21 cellular contexts compared by ENCODE assay signal in genomic region chr15:74933573-74933972, GRCh38. TPM values are rescaled to one million over a fixed set of nuclear protein-coding genes. Genes with fewer than 3 reads are reported as not detected.
A peak's percentile ranks its signal among the peaks of the same experiment; 100 is the strongest.
DNase-seq lines count a peak whose midpoint lies in the region; ATAC-seq and TF ChIP-seq lines count a peak whose summit lies in the region.
"Had no signal": no experiment of that assay in that cellular context is flagged by ENCODE, and none has a peak within 500 bp of the region (broad histone marks: within the 10 kb centered on the region; RNA-seq: fewer than 3 reads in every experiment).

No MANE protein-coding gene starts in this region.

- peak overlapping the region; percentile 57 for H3K27ac Mint-ChIP-seq in central memory CD8-positive, alpha-beta T cell (ENCODE audit: low read depth)
- H3K27ac Mint-ChIP-seq: activated B cell treated with CpG ODN at 0.5 μM for 24 hours had no signal

- TF ChIP-seq EP300 in transverse colon (IDR thresholded peaks at IDR 0.05; ENCODE audit: low read depth): no peak

- H4K20me1 ChIP-seq in OCI-LY7 (ENCODE audit: insufficient read depth, low read length): peaks cover 15% of the 10 kb centered on the region

- POLR2A ChIA-PET in OCI-LY7 (lab: Charles Lee): interaction anchor here (1.1 kb wide), 1 partner anchor 27 kb away, joined by 3 read pairs; the partner anchor contains the start of gene FAM219B

- no peaks in the 10 kb centered on the region for H3K27me3 Mint-ChIP-seq in central memory CD8-positive, alpha-beta T cell
- H3K27me3 Mint-ChIP-seq: activated B cell treated with CpG ODN at 0.5 μM for 24 hours had no signal

- H3K4me3 ChIP-seq in cardiac muscle cell: no peak overlapping the region
- peak overlapping the region in 1 of 12 donors; percentile 9 for H3K4me3 ChIP-seq in heart left ventricle
- H3K4me3 ChIP-seq in OCI-LY7 (ENCODE audit: low read depth, low read length, poor library complexity, severe bottlenecking): no peak overlapping the region
- H3K4me3 ChIP-seq in transverse colon: peak overlapping the region in 1 of 4 donors; percentile 70
- no peak overlapping the region for H3K4me3 ChIP-seq in foreskin fibroblast (ENCODE audit: low read depth in 1 of 2, low read length in 2 of 2)
- H3K4me3 ChIP-seq: left lung had no signal

- WGBS in heart left ventricle, 4 donors: 35 to 52% (median 42%) methylated on average over 2 of the region's 2 CpGs
- WGBS in transverse colon (ENCODE audit: low coverage in 1 of 2), 2 donors: 27 to 40% methylated on average over 1 to 2 of the region's 2 CpGs

- H3K9me3 ChIP-seq in cardiac muscle cell (ENCODE audit: low read depth): no peaks in the 10 kb centered on the region
- no peaks in the 10 kb centered on the region for H3K9me3 ChIP-seq in heart left ventricle
- H3K9me3 ChIP-seq in OCI-LY7 (ENCODE audit: low read length): no peaks in the 10 kb centered on the region
- no peaks in the 10 kb centered on the region for H3K9me3 ChIP-seq in transverse colon
- H3K9me3 ChIP-seq: left lung had no signal

- peaks cover 3% of the 10 kb centered on the region for H3K4me1 ChIP-seq in cardiac muscle cell (ENCODE audit: low read depth)
- peaks cover 0 to 64% (median 37%) of the 10 kb centered on the region in 12 donors for H3K4me1 ChIP-seq in heart left ventricle
- H3K4me1 ChIP-seq in OCI-LY7 (ENCODE audit: insufficient read depth, low read length, poor library complexity, severe bottlenecking): peaks cover 36% of the 10 kb centered on the region
- H3K4me1 ChIP-seq in transverse colon: peaks cover 10 to 78% (median 54%) of the 10 kb centered on the region in 4 donors

- H2AFZ ChIP-seq in OCI-LY7 (ENCODE audit: low read length): no peak overlapping the region

- TF ChIP-seq CTCF in cardiac muscle cell (IDR thresholded peaks at IDR 0.05; ENCODE audit: low read depth, low read length): no peak
- no peak for TF ChIP-seq CTCF in heart left ventricle (IDR thresholded peaks at IDR 0.05)
- no peak for TF ChIP-seq CTCF in OCI-LY7 (conservative IDR thresholded peaks at IDR 0.05; ENCODE audit: low read length)
- no peak for TF ChIP-seq CTCF in transverse colon (IDR thresholded peaks at IDR 0.05)
- TF ChIP-seq CTCF in GM20000 (IDR thresholded peaks at IDR 0.05; ENCODE audit: extremely low read depth, missing control alignments): no peak
- no peak for TF ChIP-seq CTCF in foreskin fibroblast (IDR thresholded peaks at IDR 0.05; ENCODE audit: low read depth, low read length)

- no peaks in the 10 kb centered on the region for H3K9me2 ChIP-seq in OCI-LY7 (ENCODE audit: insufficient read depth, low read length)

- in situ Hi-C loops in transverse colon (cut with MboI; ENCODE audit: low pct_ligation_motif_present in 1 of 4, low pct_unique_long_range_greater_than_20kb in 1 of 4, low sequenced_read_pairs in 3 of 4): loop anchor here in 2 of 4 donors (25.0 kb wide), 1 partner anchor 296 kb away; no protein-coding TSS in a partner anchor

- peaks cover 82% of the 10 kb centered on the region for H3K79me2 ChIP-seq in OCI-LY7 (ENCODE audit: insufficient read depth, low read depth, low read length)

- H3K36me3 Mint-ChIP-seq in central memory CD8-positive, alpha-beta T cell (ENCODE audit: insufficient read depth): peaks cover 40% of the 10 kb centered on the region

- no peaks in the 10 kb centered on the region for H3K9me3 Mint-ChIP-seq in central memory CD8-positive, alpha-beta T cell
- H3K9me3 Mint-ChIP-seq: activated B cell treated with CpG ODN at 0.5 μM for 24 hours had no signal

- TF ChIP-seq POLR2A in heart left ventricle (IDR thresholded peaks at IDR 0.05): no peak
- TF ChIP-seq POLR2A in transverse colon (IDR thresholded peaks at IDR 0.05): no peak

- intact Hi-C loops in heart left ventricle (cut with DNase I) (no loop called here), OCI-LY7 (cut with micrococcal nuclease; ENCODE audit: unreplicated experiment) (no loop called here), transverse colon (cut with DNase I; ENCODE audit: low total_unique reads) (no loop called here)

- no TSS peak for BruUV-seq in OCI-LY7 (replicated peaks; lab: Mats Ljungman, UMichigan)

- H3K36me3 ChIP-seq in cardiac muscle cell (peaks cover 15% of the 10 kb centered on the region), heart left ventricle (peaks cover 0 to 39% (median 32%) of the 10 kb centered on the region in 9 donors), OCI-LY7 (ENCODE audit: insufficient read depth, low read length) (peaks cover 69% of the 10 kb centered on the region), transverse colon (peaks cover 0 to 7% (median 0%) of the 10 kb centered on the region in 4 donors)

- no peak for DNase-seq in cardiac muscle cell (ENCODE audit: low read depth in 1 of 2, low spot score in 1 of 2)
- DNase-seq in heart left ventricle: no peak
- DNase-seq in OCI-LY7 (ENCODE audit: low spot score): no peak
- DNase-seq in central memory CD8-positive, alpha-beta T cell (ENCODE audit: low spot score in 2 of 2): no peak
- DNase-seq in transverse colon: no peak
- no peak for DNase-seq in GM20000 (ENCODE audit: low spot score)
- no peak for DNase-seq in foreskin fibroblast
- DNase-seq: activated B cell treated with CpG ODN at 0.5 μM for 24 hours; activated CD8-positive, alpha-beta memory T cell treated with anti-CD3 and anti-CD28 coated beads, Interleukin-2, amount 50 U/mL, for 48 hours; dorsolateral prefrontal cortex; EL; Karpas-422; left lung; NCI-H1105; NCI-H2107; NCI-H524 treated with DMSO at 0.1 percent for 48 hours; occipital lobe; SHP77; stimulated activated naive CD8-positive, alpha-beta T cell treated with anti-CD3 and anti-CD28 coated beads, Interleukin-15, Interleukin-2, amounts not matched to agents 100 U/mL and 50 U/mL, for 24 hours had no signal

- ATAC-seq in heart left ventricle (no peak), GM19463 (IDR thresholded peaks at IDR 0.05; ENCODE audit: unreplicated experiment) (no peak)
- no peak for ATAC-seq in central memory CD8-positive, alpha-beta T cell (replicated peaks; ENCODE audit: extremely low read depth, poor library complexity, severe bottlenecking)
- ATAC-seq: left lung; sciatic nerve; stimulated activated naive CD8-positive, alpha-beta T cell treated with anti-CD3 and anti-CD28 coated beads, Interleukin-15, Interleukin-2, amounts not matched to agents 100 U/mL and 50 U/mL, for 24 hours had no signal

- peaks cover 28% of the 10 kb centered on the region for H3K4me1 Mint-ChIP-seq in central memory CD8-positive, alpha-beta T cell

- no peak overlapping the region for H3K4me3 Mint-ChIP-seq in central memory CD8-positive, alpha-beta T cell
- H3K4me3 Mint-ChIP-seq: activated B cell treated with CpG ODN at 0.5 μM for 24 hours had no signal

- CTCF ChIA-PET in OCI-LY7 (lab: Charles Lee; ENCODE audit: unreplicated experiment): interaction anchor here (0.6 kb wide), 1 partner anchor 301 kb away, joined by 3 read pairs; no protein-coding TSS in a partner anchor

- H3K27ac ChIP-seq in cardiac muscle cell (peak overlapping the region; percentile 54), heart left ventricle (peak overlapping the region in 2 of 12 donors; percentile 7 to 25), OCI-LY7 (ENCODE audit: low read depth, low read length, poor library complexity, severe bottlenecking) (no peak overlapping the region), transverse colon (peak overlapping the region; percentile 97 to 99 (median 98))
- H3K27ac ChIP-seq: left lung had no signal

- no peaks in the 10 kb centered on the region for H3K27me3 ChIP-seq in cardiac muscle cell
- no peaks in the 10 kb centered on the region for H3K27me3 ChIP-seq in heart left ventricle
- no peaks in the 10 kb centered on the region for H3K27me3 ChIP-seq in transverse colon
- H3K27me3 ChIP-seq: dorsolateral prefrontal cortex, left lung had no signal

- H3K4me2 ChIP-seq in OCI-LY7 (ENCODE audit: low read length): peak overlapping the region; percentile 8; the same call in 1 of the 2 replicates

RNA-seq across cellular contexts. Expression of gene COX5A, which starts 4.3 kb away (rescaled TPM):
- total RNA-seq in cardiac muscle cell (285 and 435 TPM in 2 replicates), heart left ventricle (1,000 to 10,000 TPM in 5 of 9 donors, 100 to 1,000 TPM in 4; 754 to 1,537 (median 1,120) TPM), OCI-LY7 (2022) (364 and 391 TPM in 2 replicates), transverse colon (100 to 1,000 TPM; 135 to 437 (median 219) TPM)
- polyA plus RNA-seq in cardiac muscle cell (1,301 and 1,489 TPM in 2 replicates), heart left ventricle (1,000 to 10,000 TPM; 1,480 to 2,918 TPM)
- total RNA-seq in OCI-LY7 (2014; rRNA removed; shearing (Covaris generic)): 87.2 and 168 TPM in 2 replicates

RNA-seq across cellular contexts. Expression of gene RPP25, which starts 23.0 kb away (rescaled TPM):
- total RNA-seq in cardiac muscle cell (21.1 and 23.0 TPM in 2 replicates), heart left ventricle (1 to 10 TPM; 1.1 to 5.8 (median 2.1) TPM), OCI-LY7 (2022) (1.8 and 2.2 TPM in 2 replicates), transverse colon (10 to 100 TPM; 10.1 to 28.4 (median 16.5) TPM)
- polyA plus RNA-seq in cardiac muscle cell (18.3 and 20.8 TPM in 2 replicates), heart left ventricle (1 to 10 TPM; 1.6 to 4.0 TPM)
- total RNA-seq in OCI-LY7 (2014; rRNA removed; shearing (Covaris generic)): 2.6 and 3.0 TPM in 2 replicates

RNA-seq across cellular contexts. Expression of gene FAM219B, which starts 26.9 kb away (rescaled TPM):
- total RNA-seq in cardiac muscle cell (109 and 168 TPM in 2 replicates), heart left ventricle (100 to 1,000 TPM in 3 of 9 donors, 10 to 100 TPM in 6; 37.0 to 110 (median 88.8) TPM), OCI-LY7 (2022) (62.8 and 67.6 TPM in 2 replicates), transverse colon (100 to 1,000 TPM in 1 of 4 donors, 10 to 100 TPM in 3; 62.8 to 428 (median 68.7) TPM)
- polyA plus RNA-seq in cardiac muscle cell (107 and 157 TPM in 2 replicates), heart left ventricle (10 to 100 TPM; 31.3 to 39.0 TPM)
- 50.9 and 52.3 TPM in 2 replicates for total RNA-seq in OCI-LY7 (2014; rRNA removed; shearing (Covaris generic))

RNA-seq across cellular contexts. Expression of gene MPI, which starts 43.7 kb away (rescaled TPM):
- total RNA-seq in cardiac muscle cell: 170 and 285 TPM in 2 replicates
- 106 and 173 TPM in 2 replicates for polyA plus RNA-seq in cardiac muscle cell
- total RNA-seq in heart left ventricle: 10 to 100 TPM; 22.4 to 85.7 (median 59.3) TPM
- 10 to 100 TPM; 28.9 to 44.2 TPM for polyA plus RNA-seq in heart left ventricle
- 43.3 and 58.9 TPM in 2 replicates for total RNA-seq in OCI-LY7 (2014; rRNA removed; shearing (Covaris generic))
- 51.3 and 67.2 TPM in 2 replicates for total RNA-seq in OCI-LY7 (2022)
- total RNA-seq in transverse colon: 100 to 1,000 TPM in 2 of 4 donors, 10 to 100 TPM in 2; 63.1 to 176 (median 98.4) TPM
